Comparison of ENCODE assay signal across 25 cellular contexts in genomic region chr12:133204264-133204603, GRCh38. TPM values are rescaled to one million over a fixed set of nuclear protein-coding genes. Genes with fewer than 3 reads are reported as not detected.
DNase-seq lines count a peak whose midpoint lies in the region; ATAC-seq and TF ChIP-seq lines count a peak whose summit lies in the region.
"Had no signal": no experiment of that assay in that cellular context is flagged by ENCODE, and none has a peak within 500 bp of the region (broad histone marks: within the 10 kb centered on the region; RNA-seq: fewer than 3 reads in every experiment).

No MANE protein-coding gene starts in this region.

- no peak for ATAC-seq in thoracic aorta (ENCODE audit: insufficient number of reproducible peaks, low FRiP score, low read depth)
- ATAC-seq in HG03342 (IDR thresholded peaks at IDR 0.05; ENCODE audit: unreplicated experiment): no peak
- ATAC-seq: activated CD8-positive, alpha-beta memory T cell treated with anti-CD3 and anti-CD28 coated beads, Interleukin-2, amount 10 ng/mL, durations not matched to agents 7 days and 5 days; left lobe of liver; mucosa of descending colon; pancreas; PC-3 had no signal

- H3K79me2 ChIP-seq in SU-DHL-6 (ENCODE audit: insufficient read depth, low read length): no peaks in the 10 kb centered on the region

- H3K27me3 ChIP-seq in SU-DHL-6 (ENCODE audit: low read length) (no peaks in the 10 kb centered on the region), mucosa of rectum (ENCODE audit: control insufficient read depth in 2 of 2, insufficient read depth in 2 of 2, low read length in 2 of 2) (no peaks in the 10 kb centered on the region), thoracic aorta (replicated peaks; ENCODE audit: insufficient read depth) (no peaks in the 10 kb centered on the region)
- H3K27me3 ChIP-seq: pancreas, transverse colon had no signal

- H3K9me3 ChIP-seq in SU-DHL-6 (ENCODE audit: insufficient read depth, low read length) (peaks cover 80% of the 10 kb centered on the region), mucosa of rectum (ENCODE audit: control insufficient read depth in 2 of 2, low read length in 2 of 2) (peaks cover 54 to 65% of the 10 kb centered on the region in 2 donors), thoracic aorta (peaks cover 97% of the 10 kb centered on the region)

- H3K36me3 ChIP-seq in SU-DHL-6 (ENCODE audit: low read length) (peaks cover 25% of the 10 kb centered on the region), mucosa of rectum (ENCODE audit: control insufficient read depth in 2 of 2, insufficient read depth in 2 of 2, low read length in 2 of 2) (peaks cover 27 to 35% of the 10 kb centered on the region in 2 donors), thoracic aorta (peaks cover 41% of the 10 kb centered on the region)

- H4K20me1 ChIP-seq in SU-DHL-6 (ENCODE audit: low read depth, low read length): no peaks in the 10 kb centered on the region

- H3K4me1 ChIP-seq in mucosa of rectum (ENCODE audit: control insufficient read depth in 2 of 2, insufficient read depth in 2 of 2, low read length in 2 of 2) (no peaks in the 10 kb centered on the region), thoracic aorta (ENCODE audit: control insufficient read depth in 1 of 2, low read depth in 2 of 2) (no peaks in the 10 kb centered on the region)
- H3K4me1 ChIP-seq: pancreas, transverse colon had no signal

- no peak overlapping the region for H2AFZ ChIP-seq in SU-DHL-6 (ENCODE audit: low read depth, low read length, severe bottlenecking)

- H3K4me3 ChIP-seq in SU-DHL-6 (ENCODE audit: insufficient read depth, low read length, poor library complexity, severe bottlenecking) (peak overlapping the region; percentile 18), mucosa of rectum (ENCODE audit: low read length in 2 of 2) (peak overlapping the region; percentile 41 to 48), thoracic aorta (peak overlapping the region; percentile 38)
- H3K4me3 ChIP-seq: mucosa of descending colon, pancreas, transverse colon had no signal

- H3K9ac ChIP-seq in SU-DHL-6 (ENCODE audit: low read length) (no peak overlapping the region), mucosa of rectum (ENCODE audit: low read depth in 1 of 2, low read length in 2 of 2) (no peak overlapping the region)

- TF ChIP-seq CTCF in SU-DHL-6 (IDR thresholded peaks at IDR 0.05; ENCODE audit: insufficient read depth, low read length, poor library complexity, severe bottlenecking) (no peak), thoracic aorta (IDR thresholded peaks at IDR 0.05) (no peak)

- DNase-seq in NCI-H82 (lab: John Stamatoyannopoulos, UW) (peak; percentile 8), NCI-H82 treated with DMSO at 0.1 percent for 48 hours (lab: John Stamatoyannopoulos, UW; ENCODE audit: unreplicated experiment) (no peak), thoracic aorta (ENCODE audit: low spot score) (no peak), AG08396 (ENCODE audit: low spot score) (no peak)
- DNase-seq in NK-92 treated with Interleukin-12 subunit alpha and Interleukin-12 subunit beta, amount 100 ng/mL, for 24 hours (lab: John Stamatoyannopoulos, UW): no peak
- DNase-seq: activated CD8-positive, alpha-beta memory T cell treated with anti-CD3 and anti-CD28 coated beads, Interleukin-2, amount 10 ng/mL, durations not matched to agents 7 days and 5 days; activated effector memory CD4-positive, alpha-beta T cell treated with anti-CD3 and anti-CD28 coated beads, Interleukin-2, amount 50 U/mL, for 16 hours; anterior cingulate cortex; foreskin fibroblast; mucosa of descending colon; NCI-H2029; NCI-H524 treated with DMSO at 0.1 percent for 48 hours; pancreas; PC-3; T-helper 9 cell; transverse colon had no signal

- H3F3A ChIP-seq in SU-DHL-6 (ENCODE audit: insufficient read depth): no peaks in the 10 kb centered on the region

- no peak overlapping the region for H3K4me2 ChIP-seq in SU-DHL-6 (ENCODE audit: low read depth, low read length, poor library complexity, severe bottlenecking)

- no peaks in the 10 kb centered on the region for H3K9me2 ChIP-seq in SU-DHL-6 (replicated peaks; ENCODE audit: insufficient read depth, low read length)

- H3K27ac ChIP-seq in SU-DHL-6 (ENCODE audit: low read depth, low read length): no peak overlapping the region
- H3K27ac ChIP-seq in mucosa of rectum (ENCODE audit: low read depth in 2 of 2, low read length in 2 of 2): no peak overlapping the region
- H3K27ac ChIP-seq in thoracic aorta: no peak overlapping the region
- H3K27ac ChIP-seq: pancreas, transverse colon had no signal

RNA-seq across cellular contexts. Expression of gene ZNF268, which starts 22.9 kb away (rescaled TPM):
- total RNA-seq in thoracic aorta: 10 to 100 TPM; 21.3 to 25.5 TPM

RNA-seq across cellular contexts. Expression of gene ANHX, which starts 31.4 kb away (rescaled TPM):
- total RNA-seq in thoracic aorta: not detected
- total RNA-seq: A172; activated CD8-positive, alpha-beta memory T cell treated with anti-CD3 and anti-CD28 coated beads, Interleukin-2, amount 10 ng/mL, durations not matched to agents 7 days and 5 days; cerebellum; Daoy; left lobe of liver; MCF 10A; mucosa of descending colon; pancreas; PC-3; SK-MEL-5; transverse colon had no signal
